26 cellular contexts compared by ENCODE assay signal in the genomic region with DNA sequence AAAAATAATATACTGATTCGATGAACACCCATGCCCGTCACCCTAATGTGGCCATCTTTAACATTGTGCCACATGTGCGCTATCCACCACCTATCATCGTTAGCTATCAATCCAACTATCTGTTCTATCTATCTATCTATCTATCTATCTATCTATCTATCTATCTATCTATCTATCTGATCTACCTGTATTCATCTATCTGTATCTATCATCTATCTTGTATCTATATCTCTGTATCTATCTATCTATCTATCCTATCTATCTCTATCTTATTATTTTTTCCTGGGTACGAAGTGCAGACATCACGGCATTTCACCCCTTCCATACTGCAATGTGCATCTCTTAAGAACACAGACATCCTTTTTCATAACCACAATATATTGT.
"Had no signal": no experiment of that assay in that cellular context is flagged by ENCODE, and none has a peak within 500 bp of the region (broad histone marks: within the 10 kb centered on the region; RNA-seq: fewer than 3 reads in every experiment).

No MANE protein-coding gene starts in this region.

- ATAC-seq: effector memory CD8-positive, alpha-beta T cell; esophagus mucosa; gastrocnemius medialis; gastroesophageal sphincter; heart left ventricle; heart right ventricle had no signal

- H3K27me3 ChIP-seq: colonic mucosa, dorsolateral prefrontal cortex, esophagus muscularis mucosa, esophagus squamous epithelium, foreskin keratinocyte, gastrocnemius medialis, gastroesophageal sphincter, heart left ventricle, heart right ventricle had no signal

- DNase-seq: colonic mucosa; cortex of kidney; dorsolateral prefrontal cortex; effector CD4-positive, alpha-beta T cell; effector CD8-positive, alpha-beta T cell; effector memory CD4-positive, alpha-beta T cell; effector memory CD8-positive, alpha-beta T cell; erythroblast; esophagus squamous epithelium; foreskin fibroblast; foreskin melanocyte; gastrocnemius medialis; glutamatergic neuron; head of caudate nucleus; heart left ventricle; heart right ventricle had no signal

- H3K27ac ChIP-seq: colonic mucosa, coronary artery, dorsolateral prefrontal cortex, epithelial cell of prostate, esophagus muscularis mucosa, esophagus squamous epithelium, foreskin keratinocyte, gastrocnemius medialis, gastroesophageal sphincter, heart left ventricle, heart right ventricle had no signal

- H3K9me3 ChIP-seq: colonic mucosa, esophagus muscularis mucosa, esophagus squamous epithelium, gastrocnemius medialis, gastroesophageal sphincter, heart left ventricle, heart right ventricle had no signal

- H3K4me1 ChIP-seq: colonic mucosa, esophagus muscularis mucosa, esophagus squamous epithelium, foreskin keratinocyte, gastrocnemius medialis, gastroesophageal sphincter, heart left ventricle, heart right ventricle had no signal

- H3K36me3 ChIP-seq: colonic mucosa, esophagus muscularis mucosa, esophagus squamous epithelium, gastrocnemius medialis, gastroesophageal sphincter, heart left ventricle, heart right ventricle had no signal

- H3K4me3 ChIP-seq: colonic mucosa, coronary artery, dorsolateral prefrontal cortex, esophagus muscularis mucosa, esophagus squamous epithelium, gastrocnemius medialis, gastroesophageal sphincter, heart left ventricle, heart right ventricle had no signal

- FAIRE-seq: colon, endometrium, endothelial cell of umbilical vein, frontal cortex had no signal
